In genomic region chr4:114752404-114752803, GRCh38 we compare ENCODE assay signal across 34 cellular contexts.
"Had no signal": no experiment of that assay in that cellular context is flagged by ENCODE, and none has a peak within 500 bp of the region (broad histone marks: within the 10 kb centered on the region; RNA-seq: fewer than 3 reads in every experiment).

No MANE protein-coding gene starts in this region.

- H3K4me1 Mint-ChIP-seq: activated CD4-positive, alpha-beta memory T cell treated with anti-CD3 and anti-CD28 coated beads, Interleukin-2, amount 10 ng/mL, durations not matched to agents 7 days and 5 days; activated CD4-positive, alpha-beta T cell treated with anti-CD3 and anti-CD28 coated beads for 36 hours; activated CD4-positive, alpha-beta T cell treated with anti-CD3 and anti-CD28 coated beads, Interleukin-2, amount 10 ng/mL, durations not matched to agents 7 days and 5 days; activated CD8-positive, alpha-beta memory T cell treated with anti-CD3 and anti-CD28 coated beads, Interleukin-2, amount 10 ng/mL, durations not matched to agents 7 days and 5 days; activated naive CD8-positive, alpha-beta T cell treated with anti-CD3 and anti-CD28 coated beads for 36 hours had no signal

- DNase-seq: activated CD4-positive, alpha-beta memory T cell treated with anti-CD3 and anti-CD28 coated beads, Interleukin-2, amount 10 ng/mL, durations not matched to agents 7 days and 5 days; activated CD4-positive, alpha-beta T cell treated with anti-CD3 and anti-CD28 coated beads for 1 hour; activated CD4-positive, alpha-beta T cell treated with anti-CD3 and anti-CD28 coated beads for 36 hours; activated CD4-positive, alpha-beta T cell treated with anti-CD3 and anti-CD28 coated beads for 48 hours; activated CD4-positive, alpha-beta T cell treated with anti-CD3 and anti-CD28 coated beads, Interleukin-2, amount 10 ng/mL, durations not matched to agents 7 days and 5 days; activated CD4-positive, alpha-beta T cell treated with anti-CD3 and anti-CD28 coated beads, Interleukin-2, amount 50 U/mL, for 48 hours; activated CD4-positive, CD25-positive, alpha-beta regulatory T cell; activated CD8-positive, alpha-beta memory T cell treated with anti-CD3 and anti-CD28 coated beads for 24 hours; activated CD8-positive, alpha-beta memory T cell treated with anti-CD3 and anti-CD28 coated beads, Interleukin-2, amount 10 ng/mL, durations not matched to agents 7 days and 5 days; activated CD8-positive, alpha-beta memory T cell treated with anti-CD3 and anti-CD28 coated beads, Interleukin-2, amount 50 U/mL, for 48 hours; activated CD8-positive, alpha-beta T cell treated with anti-CD3 and anti-CD28 coated beads, Interleukin-2, amount 10 ng/mL, durations not matched to agents 7 days and 5 days; activated effector memory CD4-positive, alpha-beta T cell treated with Interleukin-2 at 50 U/mL for 16 hours; activated gamma-delta T cell; activated naive CD4-positive, alpha-beta T cell treated with anti-CD3 and anti-CD28 coated beads, Interleukin-2, amount 50 U/mL, for 16 hours; activated naive CD4-positive, alpha-beta T cell treated with Interleukin-2 at 50 U/mL for 16 hours; activated naive CD8-positive, alpha-beta T cell treated with anti-CD3 and anti-CD28 coated beads for 36 hours; activated T-cell treated with anti-CD3 and anti-CD28 coated beads, Interleukin-2, amount 50 U/mL, for 24 hours; activated T-cell treated with anti-CD3 and anti-CD28 coated beads, Interleukin-2, amount 50 U/mL, for 48 hours; adrenal gland; amniotic stem cell; aorta; body of pancreas; brain microvascular endothelial cell; central memory CD4-positive, alpha-beta T cell; T-helper 1 cell; T-helper 2 cell; T-helper 9 cell; WERI-Rb-1 had no signal

- H3K9me3 Mint-ChIP-seq: activated CD4-positive, alpha-beta memory T cell treated with anti-CD3 and anti-CD28 coated beads, Interleukin-2, amount 10 ng/mL, durations not matched to agents 7 days and 5 days; activated CD4-positive, alpha-beta T cell treated with anti-CD3 and anti-CD28 coated beads, Interleukin-2, amount 10 ng/mL, durations not matched to agents 7 days and 5 days; activated naive CD4-positive, alpha-beta T cell treated with anti-CD3 and anti-CD28 coated beads, Interleukin-2, amount 50 U/mL, for 72 hours; activated naive CD8-positive, alpha-beta T cell treated with anti-CD3 and anti-CD28 coated beads for 36 hours; activated T-helper 2 cell treated with anti-CD3 and anti-CD28 coated beads, Interferon-gamma antibody, Interleukin-2, Interleukin-4, amounts not matched to agents 10 μg/mL and 5 μg/mL and 100 μg/mL, durations not matched to agents 14 hours and 24 hours and 36 hours; T-helper 1 cell treated with Interleukin-12 subunit alpha and Interleukin-12 subunit beta and Interleukin-4 antibody, amounts not matched to agents 30 μg/mL and 1 μg/mL, for 36 hours; T-helper 2 cell treated with Interferon-gamma antibody and Interleukin-4, amounts not matched to agents 5 μg/mL and 100 μg/mL, for 36 hours; WTC11 had no signal

- H3K4me1 ChIP-seq: adrenal gland, body of pancreas, breast epithelium had no signal

- H3K36me3 ChIP-seq: adrenal gland, brain microvascular endothelial cell, breast epithelium, WERI-Rb-1 had no signal

- H3K27ac Mint-ChIP-seq: activated CD4-positive, alpha-beta memory T cell treated with anti-CD3 and anti-CD28 coated beads, Interleukin-2, amount 10 ng/mL, durations not matched to agents 7 days and 5 days; activated CD4-positive, alpha-beta T cell treated with anti-CD3 and anti-CD28 coated beads for 36 hours; activated CD4-positive, alpha-beta T cell treated with anti-CD3 and anti-CD28 coated beads, Interleukin-2, amount 10 ng/mL, durations not matched to agents 7 days and 5 days; activated CD8-positive, alpha-beta memory T cell treated with anti-CD3 and anti-CD28 coated beads, Interleukin-2, amount 10 ng/mL, durations not matched to agents 7 days and 5 days; activated CD8-positive, alpha-beta T cell treated with anti-CD3 and anti-CD28 coated beads, Interleukin-2, amount 10 ng/mL, durations not matched to agents 7 days and 5 days; activated naive CD4-positive, alpha-beta T cell treated with anti-CD3 and anti-CD28 coated beads, Interleukin-2, amount 50 U/mL, for 72 hours; activated naive CD8-positive, alpha-beta T cell treated with anti-CD3 and anti-CD28 coated beads for 36 hours; activated T-cell treated with anti-CD3 and anti-CD28 coated beads, Interleukin-2, amount 50 U/mL, for 24 hours; activated T-helper 2 cell treated with anti-CD3 and anti-CD28 coated beads, Interferon-gamma antibody, Interleukin-2, Interleukin-4, amounts not matched to agents 10 μg/mL and 5 μg/mL and 100 μg/mL, durations not matched to agents 14 hours and 24 hours and 36 hours; T-helper 1 cell treated with Interleukin-12 subunit alpha and Interleukin-12 subunit beta and Interleukin-4 antibody, amounts not matched to agents 30 μg/mL and 1 μg/mL, for 36 hours; T-helper 2 cell treated with Interferon-gamma antibody and Interleukin-4, amounts not matched to agents 5 μg/mL and 100 μg/mL, for 36 hours; WTC11 had no signal

- H3K27me3 ChIP-seq: adrenal gland, body of pancreas, brain microvascular endothelial cell, breast epithelium had no signal

- H3K4me3 Mint-ChIP-seq: activated CD4-positive, alpha-beta memory T cell treated with anti-CD3 and anti-CD28 coated beads, Interleukin-2, amount 10 ng/mL, durations not matched to agents 7 days and 5 days; activated CD4-positive, alpha-beta T cell treated with anti-CD3 and anti-CD28 coated beads for 36 hours; activated CD4-positive, alpha-beta T cell treated with anti-CD3 and anti-CD28 coated beads, Interleukin-2, amount 10 ng/mL, durations not matched to agents 7 days and 5 days; activated CD8-positive, alpha-beta memory T cell treated with anti-CD3 and anti-CD28 coated beads, Interleukin-2, amount 10 ng/mL, durations not matched to agents 7 days and 5 days; activated CD8-positive, alpha-beta T cell treated with anti-CD3 and anti-CD28 coated beads, Interleukin-2, amount 10 ng/mL, durations not matched to agents 7 days and 5 days; activated naive CD8-positive, alpha-beta T cell treated with anti-CD3 and anti-CD28 coated beads for 36 hours; activated T-cell treated with anti-CD3 and anti-CD28 coated beads, Interleukin-2, amount 50 U/mL, for 24 hours; T-helper 1 cell treated with Interleukin-12 subunit alpha and Interleukin-12 subunit beta and Interleukin-4 antibody, amounts not matched to agents 30 μg/mL and 1 μg/mL, for 36 hours; T-helper 2 cell treated with Interferon-gamma antibody and Interleukin-4, amounts not matched to agents 5 μg/mL and 100 μg/mL, for 36 hours; WTC11 had no signal

- H3K9me3 ChIP-seq: adrenal gland, body of pancreas, breast epithelium had no signal

- H3K4me3 ChIP-seq: adrenal gland, body of pancreas, breast epithelium had no signal

- H3K27ac ChIP-seq: adrenal gland, body of pancreas, brain microvascular endothelial cell, breast epithelium, WERI-Rb-1 had no signal

- H3K36me3 Mint-ChIP-seq: activated CD8-positive, alpha-beta memory T cell treated with anti-CD3 and anti-CD28 coated beads, Interleukin-2, amount 10 ng/mL, durations not matched to agents 7 days and 5 days; activated naive CD4-positive, alpha-beta T cell treated with anti-CD3 and anti-CD28 coated beads, Interleukin-2, amount 50 U/mL, for 72 hours; activated naive CD8-positive, alpha-beta T cell treated with anti-CD3 and anti-CD28 coated beads for 36 hours; WTC11 had no signal

- H3K27me3 Mint-ChIP-seq: activated CD4-positive, alpha-beta memory T cell treated with anti-CD3 and anti-CD28 coated beads, Interleukin-2, amount 10 ng/mL, durations not matched to agents 7 days and 5 days; activated CD4-positive, alpha-beta T cell treated with anti-CD3 and anti-CD28 coated beads, Interleukin-2, amount 10 ng/mL, durations not matched to agents 7 days and 5 days; activated CD8-positive, alpha-beta memory T cell treated with anti-CD3 and anti-CD28 coated beads, Interleukin-2, amount 10 ng/mL, durations not matched to agents 7 days and 5 days; activated naive CD8-positive, alpha-beta T cell treated with anti-CD3 and anti-CD28 coated beads for 36 hours had no signal
